ENCODE assay signal across 13 cellular contexts in genomic region chr15:96261575-96262034, GRCh38.
DNase-seq lines count a peak whose midpoint lies in the region; ATAC-seq, FAIRE-seq and TF ChIP-seq lines count a peak whose summit lies in the region.
"Had no signal": no experiment of that assay in that cellular context is flagged by ENCODE, and none has a peak within 500 bp of the region (broad histone marks: within the 10 kb centered on the region; RNA-seq: fewer than 3 reads in every experiment).

No MANE protein-coding gene starts in this region.

- peak; percentile 42 for ATAC-seq in GM18867 (IDR thresholded peaks at IDR 0.05; ENCODE audit: unreplicated experiment)
- no peak for ATAC-seq in GM23338
- ATAC-seq in HG03457 (IDR thresholded peaks at IDR 0.05; ENCODE audit: unreplicated experiment) = peak; percentile 90
- no peak for ATAC-seq in HG03439 (IDR thresholded peaks at IDR 0.05; ENCODE audit: unreplicated experiment)

- H3K27me3 ChIP-seq in GM23338 (ENCODE audit: insufficient read depth) (no peaks in the 10 kb centered on the region), liver (ENCODE audit: control insufficient read depth in 4 of 4, insufficient read depth in 4 of 4, low read length in 3 of 4) (no peaks in the 10 kb centered on the region), ascending aorta (no peaks in the 10 kb centered on the region)
- H3K27me3 ChIP-seq: BLaER1 treated with 17β-estradiol and CSF1 and Interleukin-3, amounts not matched to agents 10 nM and 100 nM had no signal

- H2AFZ ChIP-seq in GM23338 = no peak overlapping the region; the same call in 1 of the 2 replicates

- H3K27ac Mint-ChIP-seq in GM23338 = no peak overlapping the region
- H3K27ac Mint-ChIP-seq: T-helper 2 cell treated with Interferon-gamma antibody and Interleukin-4, amounts not matched to agents 5 μg/mL and 100 μg/mL, for 36 hours had no signal

- H3K4me2 ChIP-seq in GM23338 = peak overlapping the region; percentile 63; the same call in 1 of the 2 replicates
- H3K4me2 ChIP-seq: BLaER1 treated with 17β-estradiol and CSF1 and Interleukin-3, amounts not matched to agents 10 nM and 100 nM had no signal

- H3K4me1 ChIP-seq in GM23338 (ENCODE audit: insufficient read depth) = peaks cover 15% of the 10 kb centered on the region
- peaks cover 6 to 23% (median 19%) of the 10 kb centered on the region in 4 donors for H3K4me1 ChIP-seq in liver (ENCODE audit: control insufficient read depth in 4 of 4, insufficient read depth in 4 of 4, low read length in 3 of 4)
- no peaks in the 10 kb centered on the region for H3K4me1 ChIP-seq in ascending aorta
- H3K4me1 ChIP-seq: BLaER1 treated with 17β-estradiol and CSF1 and Interleukin-3, amounts not matched to agents 10 nM and 100 nM had no signal

- no peak for DNase-seq in GM23338 (ENCODE audit: low spot score)
- no peak for DNase-seq in retina
- DNase-seq in H54 (ENCODE audit: insufficient read length, low spot score) = no peak
- DNase-seq in ascending aorta (ENCODE audit: low spot score in 2 of 2) = no peak
- DNase-seq: central memory CD4-positive, alpha-beta T cell; NCI-H1092 treated with DMSO at 0.1 percent for 48 hours had no signal

- no peak for FAIRE-seq in H54 (lab: Jason Lieb, UNC)

- intact Hi-C loops in ascending aorta (cut with DNase I) = no loop called here

- no peak for TF ChIP-seq RAD21 in liver (IDR thresholded peaks at IDR 0.05)

- TF ChIP-seq CTCF in GM23338 (conservative IDR thresholded peaks at IDR 0.05; ENCODE audit: low read depth in 2 of 2) = no peak
- TF ChIP-seq CTCF in liver (IDR thresholded peaks at IDR 0.05; ENCODE audit: low read depth, low read length, missing input control) = no peak
- no peak for TF ChIP-seq CTCF in ascending aorta (IDR thresholded peaks at IDR 0.05)

- H3K79me2 ChIP-seq in GM23338 (replicated peaks; ENCODE audit: insufficient read depth) = no peaks in the 10 kb centered on the region

- no peaks in the 10 kb centered on the region for H3K9me2 ChIP-seq in GM23338 (ENCODE audit: insufficient read depth)

- H3K36me3 Mint-ChIP-seq in GM23338 (ENCODE audit: low read depth) = no peaks in the 10 kb centered on the region

- H3F3A ChIP-seq in GM23338 (replicated peaks; ENCODE audit: low read depth) = no peaks in the 10 kb centered on the region

- no peaks in the 10 kb centered on the region for H3K9me3 Mint-ChIP-seq in GM23338
- H3K9me3 Mint-ChIP-seq: T-helper 2 cell treated with Interferon-gamma antibody and Interleukin-4, amounts not matched to agents 5 μg/mL and 100 μg/mL, for 36 hours had no signal

- peaks cover 19% of the 10 kb centered on the region for H3K4me1 Mint-ChIP-seq in GM23338

- H3K27me3 Mint-ChIP-seq in GM23338 (ENCODE audit: insufficient read depth, low read depth, poor library complexity) = no peaks in the 10 kb centered on the region

- H3K36me3 ChIP-seq in GM23338 (ENCODE audit: insufficient read depth) (no peaks in the 10 kb centered on the region), liver (ENCODE audit: control insufficient read depth in 4 of 4, insufficient read depth in 3 of 4, low read depth in 1 of 4, low read length in 3 of 4) (no peaks in the 10 kb centered on the region), ascending aorta (peaks cover 0 to 4% of the 10 kb centered on the region in 2 donors)
- H3K36me3 ChIP-seq: BLaER1 treated with 17β-estradiol and CSF1 and Interleukin-3, amounts not matched to agents 10 nM and 100 nM had no signal

- TF ChIP-seq POLR2A in H54 (IDR thresholded peaks at IDR 0.05; ENCODE audit: low read depth, low read length) = no peak

- H3K9me3 ChIP-seq in liver (ENCODE audit: control insufficient read depth in 4 of 4, low read length in 3 of 4) = no peaks in the 10 kb centered on the region
- no peaks in the 10 kb centered on the region for H3K9me3 ChIP-seq in ascending aorta
- H3K9me3 ChIP-seq: BLaER1 treated with 17β-estradiol and CSF1 and Interleukin-3, amounts not matched to agents 10 nM and 100 nM had no signal

- no peak overlapping the region for H3K4me3 ChIP-seq in GM23338
- no peak overlapping the region for H3K4me3 ChIP-seq in liver (ENCODE audit: low read depth in 1 of 3, low read length in 3 of 3)
- no peak overlapping the region for H3K4me3 ChIP-seq in ascending aorta
- H3K4me3 ChIP-seq: BLaER1 treated with 17β-estradiol and CSF1 and Interleukin-3, amounts not matched to agents 10 nM and 100 nM; lung had no signal

- WGBS in liver = 25% methylated on average over 4 of the region's 4 CpGs

- H3K9ac ChIP-seq in liver (ENCODE audit: low read depth in 1 of 2, low read length in 2 of 2) = no peak overlapping the region
- H3K9ac ChIP-seq: BLaER1 treated with 17β-estradiol and CSF1 and Interleukin-3, amounts not matched to agents 10 nM and 100 nM had no signal

- H4K20me1 ChIP-seq in GM23338 (replicated peaks; ENCODE audit: insufficient read depth) = no peaks in the 10 kb centered on the region
- H4K20me1 ChIP-seq: BLaER1 treated with 17β-estradiol and CSF1 and Interleukin-3, amounts not matched to agents 10 nM and 100 nM had no signal

- H3K4me3 Mint-ChIP-seq in GM23338 = no peak overlapping the region
- H3K4me3 Mint-ChIP-seq: T-helper 2 cell treated with Interferon-gamma antibody and Interleukin-4, amounts not matched to agents 5 μg/mL and 100 μg/mL, for 36 hours had no signal

- H3K27ac ChIP-seq in GM23338 (ENCODE audit: low read depth) (no peak overlapping the region), liver (ENCODE audit: low read depth in 1 of 2, low read length in 2 of 2) (peak overlapping the region; percentile 25 to 73), ascending aorta (no peak overlapping the region)
- H3K27ac ChIP-seq: BLaER1 treated with 17β-estradiol and CSF1 and Interleukin-3, amounts not matched to agents 10 nM and 100 nM had no signal

TF ChIP-seq in GM23338, 12 proteins besides CTCF, POLR2A, EP300 and RAD21 (continues in another document):
- TF ChIP-seq REST (IDR thresholded peaks at IDR 0.05; ENCODE audit: unreplicated experiment) = no peak
- no peak for TF ChIP-seq EZH2phosphoT487 (IDR thresholded peaks at IDR 0.05; ENCODE audit: unreplicated experiment)
- TF ChIP-seq EZH2 (IDR thresholded peaks at IDR 0.05; ENCODE audit: low read depth, unreplicated experiment) = no peak

TF ChIP-seq in liver, 16 proteins besides CTCF, POLR2A, EP300 and RAD21:
- no peak for TF ChIP-seq TAF1 (conservative IDR thresholded peaks at IDR 0.05)
- TF ChIP-seq FOXA2 (IDR thresholded peaks at IDR 0.05) = peak; percentile 37
- no peak for TF ChIP-seq ATF3 (IDR thresholded peaks at IDR 0.05)
- no peak for TF ChIP-seq EGR1 (IDR thresholded peaks at IDR 0.05; ENCODE audit: low read depth in 2 of 2)
- peak in 1 of 2 donors; percentile 22 for TF ChIP-seq HNF4A (conservative IDR thresholded peaks at IDR 0.05)
- TF ChIP-seq RXRA (IDR thresholded peaks at IDR 0.05) = peak in 1 of 2 donors; percentile 8

Comparison
In these comparisons a context has a peak if more than half of its experiments do, and no peak if none do; other contexts are left out.
1. ATAC-seq: peak in GM18867 (single experiment) and HG03457 (single experiment); none in GM23338 (single experiment) and HG03439 (single experiment).
2. H3K27ac ChIP-seq: peak in liver (2 of 2); none in GM23338 (single experiment) and ascending aorta (0 of 2).